ENCODE assay signal across 9 cellular contexts in genomic region chr3:172517859-172518466, GRCh38. TPM values are rescaled to one million over a fixed set of nuclear protein-coding genes. Genes with fewer than 3 reads are reported as not detected.
DNase-seq lines count a peak whose midpoint lies in the region; ATAC-seq and TF ChIP-seq lines count a peak whose summit lies in the region.
"Had no signal": no experiment of that assay in that cellular context is flagged by ENCODE, and none has a peak within 500 bp of the region (broad histone marks: within the 10 kb centered on the region; RNA-seq: fewer than 3 reads in every experiment).

No MANE protein-coding gene starts in this region.

- ATAC-seq in activated CD8-positive, alpha-beta T cell treated with anti-CD3 and anti-CD28 coated beads for 36 hours: peak; percentile 69
- ATAC-seq in HG02642 (IDR thresholded peaks at IDR 0.05; ENCODE audit: poor library complexity, unreplicated experiment) (no peak), HG03521 (IDR thresholded peaks at IDR 0.05; ENCODE audit: unreplicated experiment) (no peak)

- TF ChIP-seq CTCF in activated CD8-positive, alpha-beta T cell treated with anti-CD3 and anti-CD28 coated beads for 36 hours (IDR thresholded peaks at IDR 0.05): no peak
- no peak for TF ChIP-seq CTCF in esophagus squamous epithelium (IDR thresholded peaks at IDR 0.05)

- no peak for TF ChIP-seq POLR2A in esophagus squamous epithelium (IDR thresholded peaks at IDR 0.05)

- H3K27me3 Mint-ChIP-seq in activated CD8-positive, alpha-beta T cell treated with anti-CD3 and anti-CD28 coated beads for 36 hours: no peaks in the 10 kb centered on the region

- CTCF ChIA-PET in activated CD8-positive, alpha-beta T cell treated with anti-CD3 and anti-CD28 coated beads for 36 hours (lab: Charles Lee): interaction anchor here (0.8 to 6.5 kb wide), 4 partner anchors 10 to 105 kb away, joined by 3 to 78 read pairs (median 5); no protein-coding TSS in a partner anchor

- peak overlapping the region; percentile 56 for H3K4me3 Mint-ChIP-seq in activated CD8-positive, alpha-beta T cell treated with anti-CD3 and anti-CD28 coated beads for 36 hours

- 67 to 69% methylated on average over 8 of the region's 8 CpGs for WGBS in esophagus squamous epithelium, 2 donors

- POLR2A ChIA-PET in activated CD8-positive, alpha-beta T cell treated with anti-CD3 and anti-CD28 coated beads for 36 hours (lab: Charles Lee): interaction anchor here (0.7 to 1.2 kb wide), 5 partner anchors 11 to 80 kb away, joined by 3 to 6 read pairs (median 3); no protein-coding TSS in a partner anchor

- H3K4me1 ChIP-seq in esophagus squamous epithelium: peaks cover 39 to 91% (median 60%) of the 10 kb centered on the region in 3 donors

- peak overlapping the region; percentile 71 to 92 (median 85) for H3K27ac ChIP-seq in esophagus squamous epithelium

- H3K4me3 ChIP-seq in esophagus squamous epithelium: peak overlapping the region in 1 of 4 donors; percentile 25

- no peaks in the 10 kb centered on the region for H3K27me3 ChIP-seq in esophagus squamous epithelium

- no peaks in the 10 kb centered on the region for H3K9me3 ChIP-seq in esophagus squamous epithelium

- no peaks in the 10 kb centered on the region for H3K9me3 Mint-ChIP-seq in activated CD8-positive, alpha-beta T cell treated with anti-CD3 and anti-CD28 coated beads for 36 hours

- H3K27ac Mint-ChIP-seq in activated CD8-positive, alpha-beta T cell treated with anti-CD3 and anti-CD28 coated beads for 36 hours: peak overlapping the region; percentile 93

- H3K36me3 ChIP-seq in esophagus squamous epithelium: peaks cover 0 to 22% (median 7%) of the 10 kb centered on the region in 3 donors

- peak; percentile 93 for DNase-seq in OCI-M1 (lab: John Stamatoyannopoulos, UW)
- DNase-seq in activated CD8-positive, alpha-beta T cell treated with anti-CD3 and anti-CD28 coated beads for 36 hours: peak; percentile 88
- DNase-seq in esophagus squamous epithelium (lab: John Stamatoyannopoulos, UW): no peak
- DNase-seq in stimulated activated CD4-positive, alpha-beta T cell treated with anti-CD3 and anti-CD28 coated beads, TNF-alpha, amount 100 ng/mL, for 48 hours (ENCODE audit: low read depth in 3 of 3): peak in 2 of 3 donors; percentile 52 to 60
- no peak for DNase-seq in NK-92 (lab: John Stamatoyannopoulos, UW; ENCODE audit: unreplicated experiment)
- DNase-seq in SKM-1 (lab: John Stamatoyannopoulos, UW; ENCODE audit: unreplicated experiment): no peak
- DNase-seq: midbrain had no signal

- H3K36me3 Mint-ChIP-seq in activated CD8-positive, alpha-beta T cell treated with anti-CD3 and anti-CD28 coated beads for 36 hours (ENCODE audit: low read depth): peaks cover 62% of the 10 kb centered on the region

- intact Hi-C loops in activated CD8-positive, alpha-beta T cell treated with anti-CD3 and anti-CD28 coated beads for 36 hours (cut with micrococcal nuclease): loop anchor here (1.0 kb wide), 1 partner anchor 74 kb away; no protein-coding TSS in a partner anchor
- intact Hi-C loops in esophagus squamous epithelium (cut with DNase I): no loop called here

- peaks cover 86% of the 10 kb centered on the region for H3K4me1 Mint-ChIP-seq in activated CD8-positive, alpha-beta T cell treated with anti-CD3 and anti-CD28 coated beads for 36 hours (ENCODE audit: low read depth)

RNA-seq across cellular contexts. Expression of gene TNFSF10, which starts 5.3 kb away (rescaled TPM):
- total RNA-seq in activated CD8-positive, alpha-beta T cell treated with anti-CD3 and anti-CD28 coated beads for 36 hours: 10 to 100 TPM; 21.5 to 23.6 TPM
- total RNA-seq in esophagus squamous epithelium: 100 to 1,000 TPM in 2 of 4 donors, 10 to 100 TPM in 2; 61.7 to 128 (median 83.8) TPM

Comparison
In these comparisons a context has a peak if more than half of its experiments do, and no peak if none do; other contexts are left out.
1. DNase-seq: peak in OCI-M1 (single experiment), activated CD8-positive, alpha-beta T cell treated with anti-CD3 and anti-CD28 coated beads for 36 hours (single experiment) and stimulated activated CD4-positive, alpha-beta T cell treated with anti-CD3 and anti-CD28 coated beads, TNF-alpha, amount 100 ng/mL, for 48 hours (2 of 3); none in esophagus squamous epithelium (single experiment), NK-92 (single experiment) and SKM-1 (single experiment).